13 cellular contexts compared by ENCODE assay signal in genomic region chr20:49569403-49570115, GRCh38. TPM values are rescaled to one million over a fixed set of nuclear protein-coding genes. Genes with fewer than 3 reads are reported as not detected.
DNase-seq lines count a peak whose midpoint lies in the region; ATAC-seq and TF ChIP-seq lines count a peak whose summit lies in the region.
"Had no signal": no experiment of that assay in that cellular context is flagged by ENCODE, and none has a peak within 500 bp of the region (broad histone marks: within the 10 kb centered on the region; RNA-seq: fewer than 3 reads in every experiment).

No MANE protein-coding gene starts in this region.

- no peak overlapping the region for H3K23ac ChIP-seq in mesendoderm (ENCODE audit: low read length)

- peaks cover 61% of the 10 kb centered on the region for H3K27me3 Mint-ChIP-seq in activated T-cell treated with anti-CD3 and anti-CD28 coated beads, Interleukin-2, amount 50 U/mL, for 72 hours (ENCODE audit: low read depth)
- H3K27me3 Mint-ChIP-seq in endodermal cell (ENCODE audit: insufficient read depth) = no peaks in the 10 kb centered on the region

- H4K5ac ChIP-seq in mesendoderm (ENCODE audit: low read length) = no peak overlapping the region

- H3K4me1 ChIP-seq in endodermal cell (ENCODE audit: control insufficient read depth, insufficient read depth, low read length) (peaks cover 5% of the 10 kb centered on the region), mesendoderm (ENCODE audit: control insufficient read depth, low read depth, low read length) (peaks cover 12% of the 10 kb centered on the region), uterus (peaks cover 4 to 13% of the 10 kb centered on the region in 2 donors)

- H3K18ac ChIP-seq in mesendoderm (ENCODE audit: low read length) = peak overlapping the region; percentile 33

- peak overlapping the region; percentile 2 to 40 for H3K4me3 Mint-ChIP-seq in activated T-cell treated with anti-CD3 and anti-CD28 coated beads, Interleukin-2, amount 50 U/mL, for 72 hours
- peak overlapping the region; percentile 56 for H3K4me3 Mint-ChIP-seq in endodermal cell

- H3K4me1 Mint-ChIP-seq in activated T-cell treated with anti-CD3 and anti-CD28 coated beads, Interleukin-2, amount 50 U/mL, for 72 hours (ENCODE audit: low read depth) = peaks cover 36% of the 10 kb centered on the region
- H3K4me1 Mint-ChIP-seq in endodermal cell = peaks cover 24% of the 10 kb centered on the region

- H3K4me3 ChIP-seq in endodermal cell (ENCODE audit: low read length) (no peak overlapping the region), mesendoderm (ENCODE audit: low read length) (no peak overlapping the region), uterus (no peak overlapping the region)
- H3K4me3 ChIP-seq: upper lobe of left lung had no signal

- H2BK5ac ChIP-seq in mesendoderm (ENCODE audit: low read length) = peak overlapping the region; percentile 96

- ATAC-seq in activated T-cell treated with anti-CD3 and anti-CD28 coated beads, Interleukin-2, amount 50 U/mL, for 72 hours (replicated peaks in 1 of 2) = no peak
- no peak for ATAC-seq in HG03354 (IDR thresholded peaks at IDR 0.05; ENCODE audit: poor library complexity, severe bottlenecking, unreplicated experiment)
- no peak for ATAC-seq in GM21528 (IDR thresholded peaks at IDR 0.05; ENCODE audit: low FRiP score, unreplicated experiment)

- H2AK5ac ChIP-seq in mesendoderm (ENCODE audit: low read length) = peak overlapping the region; percentile 83

- H3K9me3 Mint-ChIP-seq in activated T-cell treated with anti-CD3 and anti-CD28 coated beads, Interleukin-2, amount 50 U/mL, for 72 hours = no peaks in the 10 kb centered on the region
- no peaks in the 10 kb centered on the region for H3K9me3 Mint-ChIP-seq in endodermal cell

- DNase-seq in activated T-cell treated with anti-CD3 and anti-CD28 coated beads, Interleukin-2, amount 50 U/mL, for 72 hours = no peak
- DNase-seq in activated T-cell treated with anti-CD3 and anti-CD28 coated beads for 4 hours (no peak), endodermal cell (peak; percentile 64), mesendoderm (peak; percentile 52), uterus (peak; percentile 77 to 79), midbrain (lab: John Stamatoyannopoulos, UW) (no peak)
- DNase-seq: activated CD4-positive, CD25-positive, alpha-beta regulatory T cell; activated naive CD4-positive, alpha-beta T cell treated with anti-CD3 and anti-CD28 coated beads, Interleukin-2, amount 50 U/mL, for 16 hours; MV-4-11; NCI-H526; upper lobe of left lung had no signal

- H3K27me3 ChIP-seq in endodermal cell (ENCODE audit: control insufficient read depth, insufficient read depth, low read length, poor library complexity, severe bottlenecking) = peaks cover 8% of the 10 kb centered on the region
- no peaks in the 10 kb centered on the region for H3K27me3 ChIP-seq in mesendoderm (ENCODE audit: insufficient read depth, low read length, poor library complexity)
- H3K27me3 ChIP-seq in uterus = no peaks in the 10 kb centered on the region

- peak overlapping the region; percentile 93 for H3K56ac ChIP-seq in mesendoderm (ENCODE audit: low read length)

- H4K8ac ChIP-seq in mesendoderm (ENCODE audit: low read depth, low read length) = no peak overlapping the region

- no peak overlapping the region for H2BK15ac ChIP-seq in mesendoderm (replicated peaks; ENCODE audit: low read depth)

- no peaks in the 10 kb centered on the region for H3K36me3 Mint-ChIP-seq in activated T-cell treated with anti-CD3 and anti-CD28 coated beads, Interleukin-2, amount 50 U/mL, for 72 hours (ENCODE audit: insufficient read depth in 2 of 2)
- no peaks in the 10 kb centered on the region for H3K36me3 Mint-ChIP-seq in endodermal cell (ENCODE audit: low read depth)

- H3K36me3 ChIP-seq in endodermal cell (ENCODE audit: control insufficient read depth, insufficient read depth, low read length) (no peaks in the 10 kb centered on the region), mesendoderm (ENCODE audit: control insufficient read depth, insufficient read depth, low read length) (no peaks in the 10 kb centered on the region), uterus (no peaks in the 10 kb centered on the region)
- H3K36me3 ChIP-seq: upper lobe of left lung had no signal

- H3K9me3 ChIP-seq in endodermal cell (ENCODE audit: control insufficient read depth, low read length) (no peaks in the 10 kb centered on the region), uterus (no peaks in the 10 kb centered on the region)
- H3K9me3 ChIP-seq: upper lobe of left lung had no signal

- TF ChIP-seq POLR2A in uterus (IDR thresholded peaks at IDR 0.05) = no peak

- intact Hi-C loops in uterus (cut with DNase I; ENCODE audit: low total_unique reads) = no loop called here

- TF ChIP-seq CTCF in endodermal cell (conservative IDR thresholded peaks at IDR 0.05) (peak; percentile 20), uterus (IDR thresholded peaks at IDR 0.05) (peak in 2 of 4 experiments; percentile 16 to 19)

- no peak overlapping the region for H3K4me2 ChIP-seq in mesendoderm (ENCODE audit: low read length)

- no peak overlapping the region for H2BK120ac ChIP-seq in mesendoderm (ENCODE audit: low read depth, low read length)

- H3K79me2 ChIP-seq in mesendoderm (ENCODE audit: control insufficient read depth, insufficient read depth, low read length) = peaks cover 7% of the 10 kb centered on the region

- no peak overlapping the region for H3K9ac ChIP-seq in endodermal cell (ENCODE audit: extremely low read depth, low read length, poor library complexity, severe bottlenecking)
- H3K9ac ChIP-seq in mesendoderm (ENCODE audit: low read length) = no peak overlapping the region

- WGBS in endodermal cell (ENCODE audit: insufficient coverage in 1 of 2, insufficient read length in 1 of 2), 2 experiments = 75 to 83% methylated on average over 6 to 10 of the region's 10 CpGs
- no CpG with 5 or more reads among the region's 10 CpGs for WGBS in mesendoderm (ENCODE audit: extremely low coverage, insufficient coverage, low lambda C conversion rate)

- no peak overlapping the region for H3K27ac ChIP-seq in endodermal cell (ENCODE audit: low read depth, low read length)
- H3K27ac ChIP-seq in mesendoderm (ENCODE audit: low read depth, low read length) = peak overlapping the region; percentile 86
- peak overlapping the region; percentile 94 to 98 for H3K27ac ChIP-seq in uterus

- peak overlapping the region; percentile 83 for H3K4ac ChIP-seq in mesendoderm (ENCODE audit: low read depth, low read length)

- H3K79me1 ChIP-seq in mesendoderm (ENCODE audit: low read length) = peaks cover 2% of the 10 kb centered on the region

- H3K27ac Mint-ChIP-seq in activated T-cell treated with anti-CD3 and anti-CD28 coated beads, Interleukin-2, amount 50 U/mL, for 72 hours = no peak overlapping the region
- H3K27ac Mint-ChIP-seq in endodermal cell = peak overlapping the region; percentile 28

RNA-seq across cellular contexts. Expression of gene PTGIS, which starts 1.6 kb away (rescaled TPM):
- total RNA-seq in activated T-cell treated with anti-CD3 and anti-CD28 coated beads, Interleukin-2, amount 50 U/mL, for 72 hours = 1 to 10 TPM; 1.8 to 6.3 TPM
- total RNA-seq in endodermal cell (10 to 100 TPM; 14.1 to 20.9 TPM), uterus (100 to 1,000 TPM in 3 of 4 donors, 10 to 100 TPM in 1; 64.7 to 460 (median 140) TPM)
- polyA plus RNA-seq in endodermal cell (2013, experiment 1 of 2) = 18.7 TPM
- polyA plus RNA-seq in endodermal cell (2013, experiment 2 of 2) = 15.7 TPM
- polyA plus RNA-seq in mesendoderm (2013, experiment 1 of 2) = 13.1 TPM
- 13.0 TPM for polyA plus RNA-seq in mesendoderm (2013, experiment 2 of 2)

Comparison
In these comparisons a context has a peak if more than half of its experiments do, and no peak if none do; other contexts are left out.
1. DNase-seq: peak in endodermal cell (single experiment), mesendoderm (single experiment) and uterus (2 of 2); none in activated T-cell treated with anti-CD3 and anti-CD28 coated beads, Interleukin-2, amount 50 U/mL, for 72 hours (0 of 2), activated T-cell treated with anti-CD3 and anti-CD28 coated beads for 4 hours (single experiment) and midbrain (single experiment).